In genomic region chr7:150799741-150800575, GRCh38 we compare ENCODE assay signal across 11 cellular contexts. TPM values are rescaled to one million over a fixed set of nuclear protein-coding genes. Genes with fewer than 3 reads are reported as not detected.
A peak's percentile ranks its signal among the peaks of the same experiment; 100 is the strongest.
DNase-seq lines count a peak whose midpoint lies in the region; ATAC-seq and TF ChIP-seq lines count a peak whose summit lies in the region.
"Had no signal": no experiment of that assay in that cellular context is flagged by ENCODE, and none has a peak within 500 bp of the region (broad histone marks: within the 10 kb centered on the region; RNA-seq: fewer than 3 reads in every experiment).

TSS of gene TMEM176B (minus strand) at chr7:150800364. CDS start at chr7:150796569, 3,795 bp downstream.

- peaks cover 0 to 8% (median 0%) of the 10 kb centered on the region in 4 donors for H3K9me3 ChIP-seq in stomach

- H3K27me3 ChIP-seq in stomach (peaks cover 5 to 74% (median 23%) of the 10 kb centered on the region in 3 donors), brain microvascular endothelial cell (replicated peaks) (peaks cover 33% of the 10 kb centered on the region)

- H3K27ac Mint-ChIP-seq in chondrocyte (ENCODE audit: unreplicated experiment) = no peak within 1 kb of the TSS

- no peak for ATAC-seq in GM21528 (IDR thresholded peaks at IDR 0.05; ENCODE audit: low FRiP score, unreplicated experiment)

- TF ChIP-seq POLR2A in lower leg skin (IDR thresholded peaks at IDR 0.05) (no peak), stomach (IDR thresholded peaks at IDR 0.05) (no peak)

- H3K4me1 Mint-ChIP-seq in chondrocyte (ENCODE audit: low read depth) = no peaks in the 10 kb centered on the region

- WGBS in lower leg skin, 2 donors = 11 to 15% methylated on average over 37 to 61 of the region's 74 CpGs
- WGBS in stomach, 5 donors = 5 to 15% (median 8%) methylated on average over 32 to 74 of the region's 74 CpGs

- H3K9me3 Mint-ChIP-seq in chondrocyte (ENCODE audit: low read depth) = no peaks in the 10 kb centered on the region

- H3K4me1 ChIP-seq in stomach = peaks cover 10 to 32% (median 18%) of the 10 kb centered on the region in 4 donors

- DNase-seq in DMS53 (lab: John Stamatoyannopoulos, UW) (peak; percentile 80), DMS53 treated with DMSO at 0.1 percent for 48 hours (lab: John Stamatoyannopoulos, UW; ENCODE audit: unreplicated experiment) (no peak), chondrocyte (ENCODE audit: low spot score) (peak; percentile 72), lower leg skin (ENCODE audit: low spot score in 2 of 2) (peak in 1 of 2 donors; percentile 88), stomach (no peak), brain microvascular endothelial cell (no peak)
- no peak for DNase-seq in central memory CD4-positive, alpha-beta T cell
- DNase-seq: 8988T, NCI-H187 treated with DMSO at 0.1 percent for 48 hours had no signal

- no peak within 1 kb of the TSS for H3K4me3 Mint-ChIP-seq in chondrocyte (ENCODE audit: unreplicated experiment)

- H3K27ac ChIP-seq in stomach (peak within 1 kb of the TSS; percentile 75 to 89 (median 86)), brain microvascular endothelial cell (no peak within 1 kb of the TSS)

- H3K36me3 Mint-ChIP-seq in chondrocyte (ENCODE audit: low read depth) = no peaks in the 10 kb centered on the region

- no peak for TF ChIP-seq CTCF in chondrocyte (IDR thresholded peaks at IDR 0.05)
- TF ChIP-seq CTCF in lower leg skin (IDR thresholded peaks at IDR 0.05) = no peak
- TF ChIP-seq CTCF in stomach (IDR thresholded peaks at IDR 0.05) = no peak
- TF ChIP-seq CTCF in brain microvascular endothelial cell (IDR thresholded peaks at IDR 0.05; ENCODE audit: low read depth, low read length, missing control alignments) = no peak

- no peak for TF ChIP-seq EP300 in stomach (IDR thresholded peaks at IDR 0.05)

- peak within 1 kb of the TSS; percentile 28 for H3K4me3 ChIP-seq in lower leg skin (ENCODE audit: low read depth, poor library complexity, severe bottlenecking)
- peak within 1 kb of the TSS; percentile 52 to 64 (median 55) for H3K4me3 ChIP-seq in stomach
- H3K4me3 ChIP-seq in brain microvascular endothelial cell (ENCODE audit: low read depth, low read length) = no peak within 1 kb of the TSS

- in situ Hi-C loops in brain microvascular endothelial cell (cut with HindIII; ENCODE audit: low pct_ligation_motif_present, low sequenced_read_pairs) = no loop called here

- H3K36me3 ChIP-seq in stomach (peaks cover 0 to 23% (median 18%) of the 10 kb centered on the region in 4 donors), brain microvascular endothelial cell (replicated peaks) (no peaks in the 10 kb centered on the region)

- H3K27me3 Mint-ChIP-seq in chondrocyte (ENCODE audit: low read depth) = peaks cover 50% of the 10 kb centered on the region

- intact Hi-C loops in lower leg skin (cut with DNase I; ENCODE audit: low total_unique reads) (no loop called here), stomach (cut with DNase I; ENCODE audit: low total_unique reads) (no loop called here)

RNA-seq across cellular contexts. Expression of gene TMEM176B, which starts in this region (rescaled TPM):
- total RNA-seq in chondrocyte (0.36 to 0.37 TPM in 2 of 3 replicates, not detected in the other), lower leg skin (10 to 100 TPM in 1 of 4 donors, 1 to 10 TPM in 3; 2.5 to 16.6 (median 6.1) TPM), stomach (100 to 1,000 TPM in 1 of 5 donors, 10 to 100 TPM in 4; 59.3 to 108 (median 87.6) TPM)
- polyA plus RNA-seq in stomach = 100 to 1,000 TPM in 1 of 3 donors, 10 to 100 TPM in 2; 29.4 to 157 (median 90.1) TPM
- polyA plus RNA-seq: keratinocyte had no signal

Comparison
In these comparisons a context has a peak if more than half of its experiments do, and no peak if none do; other contexts are left out.
1. Peak in DNase-seq in chondrocyte; RNA of the gene not detected or under 1 TPM.